In genomic region chr3:153484842-153485241, GRCh38 we compare ENCODE assay signal across 27 cellular contexts.
DNase-seq lines count a peak whose midpoint lies in the region; ATAC-seq and TF ChIP-seq lines count a peak whose summit lies in the region.
"Had no signal": no experiment of that assay in that cellular context is flagged by ENCODE, and none has a peak within 500 bp of the region (broad histone marks: within the 10 kb centered on the region; RNA-seq: fewer than 3 reads in every experiment).

No MANE protein-coding gene starts in this region.

- ATAC-seq in GM18502 (IDR thresholded peaks at IDR 0.05; ENCODE audit: poor library complexity, unreplicated experiment) (peak; percentile 65), HG03103 (IDR thresholded peaks at IDR 0.05; ENCODE audit: low read depth, unreplicated experiment) (peak; percentile 60), body of pancreas (no peak)
- peak; percentile 20 for ATAC-seq in activated CD8-positive, alpha-beta T cell treated with anti-CD3 and anti-CD28 coated beads for 36 hours
- ATAC-seq: psoas muscle had no signal

- POLR2A ChIA-PET in CD4-positive, alpha-beta memory T cell (lab: Charles Lee; ENCODE audit: partially characterized antibody): no interaction called here
- POLR2A ChIA-PET in activated CD8-positive, alpha-beta T cell treated with anti-CD3 and anti-CD28 coated beads for 36 hours (lab: Charles Lee): no interaction called here

- no peaks in the 10 kb centered on the region for H3K36me3 ChIP-seq in CD4-positive, alpha-beta memory T cell (ENCODE audit: insufficient read depth, low read length)
- H3K36me3 ChIP-seq in body of pancreas (replicated peaks in 1 of 2; ENCODE audit: insufficient read depth in 1 of 2, low read depth in 2 of 2): no peaks in the 10 kb centered on the region
- H3K36me3 ChIP-seq: cardiac muscle cell, colonic mucosa, SJCRH30 had no signal

- intact Hi-C loops in CD4-positive, alpha-beta memory T cell (cut with micrococcal nuclease): no loop called here
- intact Hi-C loops in activated CD8-positive, alpha-beta T cell treated with anti-CD3 and anti-CD28 coated beads for 36 hours (cut with micrococcal nuclease): no loop called here
- intact Hi-C loops in body of pancreas (cut with DNase I): no loop called here

- no peak for DNase-seq in CD4-positive, alpha-beta memory T cell
- DNase-seq in activated CD8-positive, alpha-beta T cell treated with anti-CD3 and anti-CD28 coated beads for 36 hours: no peak
- DNase-seq in G401 (ENCODE audit: low spot score) (no peak), GM13977 (ENCODE audit: low spot score) (no peak), body of pancreas (no peak)
- DNase-seq: activated CD4-positive, alpha-beta T cell treated with anti-CD3 and anti-CD28 coated beads, Interleukin-2, amount 50 U/mL, for 4 hours; activated CD4-positive, CD25-positive, alpha-beta regulatory T cell; activated naive CD4-positive, alpha-beta T cell treated with anti-CD3 and anti-CD28 coated beads for 36 hours; anterior cingulate cortex; colonic mucosa; effector CD8-positive, alpha-beta T cell; glutamatergic neuron; KG1; naive B cell; NCI-H1436; NCI-H2081 treated with DMSO at 0.1 percent for 48 hours; NCI-H226; NCI-H69; psoas muscle; SJCRH30; stimulated activated naive CD4-positive, alpha-beta T cell treated with Interleukin-2 at 50 U/mL for 16 hours; T-cell; testis had no signal

- no peaks in the 10 kb centered on the region for H3K27me3 ChIP-seq in CD4-positive, alpha-beta memory T cell (ENCODE audit: insufficient read depth, low read length)
- no peaks in the 10 kb centered on the region for H3K27me3 ChIP-seq in body of pancreas
- H3K27me3 ChIP-seq: cardiac muscle cell, colonic mucosa, SJCRH30, testis had no signal

- WGBS in body of pancreas, 2 donors: 49 to 55% methylated on average over 3 of the region's 3 CpGs

- H3K9me3 ChIP-seq in CD4-positive, alpha-beta memory T cell (ENCODE audit: control insufficient read depth in 1 of 2, low read length in 2 of 2): no peaks in the 10 kb centered on the region
- no peaks in the 10 kb centered on the region for H3K9me3 ChIP-seq in body of pancreas
- H3K9me3 ChIP-seq: colonic mucosa, psoas muscle, SJCRH30, testis had no signal

- CTCF ChIA-PET in CD4-positive, alpha-beta memory T cell (lab: Charles Lee; ENCODE audit: partially characterized antibody): no interaction called here
- CTCF ChIA-PET in activated CD8-positive, alpha-beta T cell treated with anti-CD3 and anti-CD28 coated beads for 36 hours (lab: Charles Lee): no interaction called here

- no peaks in the 10 kb centered on the region for H3K27me3 Mint-ChIP-seq in CD4-positive, alpha-beta memory T cell
- H3K27me3 Mint-ChIP-seq in activated CD8-positive, alpha-beta T cell treated with anti-CD3 and anti-CD28 coated beads for 36 hours: no peaks in the 10 kb centered on the region
- H3K27me3 Mint-ChIP-seq: naive B cell, T-cell had no signal

- peak overlapping the region in 4 of 7 donors; percentile 18 to 78 (median 48) for H3K27ac Mint-ChIP-seq in CD4-positive, alpha-beta memory T cell
- no peak overlapping the region for H3K27ac Mint-ChIP-seq in activated CD8-positive, alpha-beta T cell treated with anti-CD3 and anti-CD28 coated beads for 36 hours
- H3K27ac Mint-ChIP-seq: activated naive CD4-positive, alpha-beta T cell treated with anti-CD3 and anti-CD28 coated beads for 36 hours; mesothelial cell of epicardium; naive B cell had no signal

- no peak for TF ChIP-seq POLR2A in body of pancreas (IDR thresholded peaks at IDR 0.05)

- peaks cover 9% of the 10 kb centered on the region for H3K4me1 ChIP-seq in CD4-positive, alpha-beta memory T cell (ENCODE audit: insufficient read depth, low read length)
- no peaks in the 10 kb centered on the region for H3K4me1 ChIP-seq in body of pancreas
- H3K4me1 ChIP-seq: colonic mucosa, psoas muscle, SJCRH30, testis had no signal

- in situ Hi-C loops in G401 (cut with HindIII; ENCODE audit: low sequenced_read_pairs): no loop called here
- in situ Hi-C loops in GM13977 (cut with MboI; ENCODE audit: low pct_unique_long_range_greater_than_20kb, low sequenced_read_pairs, unreplicated experiment): no loop called here

- H3K36me3 Mint-ChIP-seq in CD4-positive, alpha-beta memory T cell: no peaks in the 10 kb centered on the region
- no peaks in the 10 kb centered on the region for H3K36me3 Mint-ChIP-seq in activated CD8-positive, alpha-beta T cell treated with anti-CD3 and anti-CD28 coated beads for 36 hours (ENCODE audit: low read depth)
- H3K36me3 Mint-ChIP-seq: mesothelial cell of epicardium, naive B cell, T-cell had no signal

- no peak for TF ChIP-seq CTCF in activated CD8-positive, alpha-beta T cell treated with anti-CD3 and anti-CD28 coated beads for 36 hours (IDR thresholded peaks at IDR 0.05)
- TF ChIP-seq CTCF in GM13977 (IDR thresholded peaks at IDR 0.05; ENCODE audit: extremely low read depth, insufficient read depth, missing control alignments) (no peak), body of pancreas (IDR thresholded peaks at IDR 0.05) (no peak)

- H3K4me3 ChIP-seq in CD4-positive, alpha-beta memory T cell (ENCODE audit: low read length in 2 of 2): no peak overlapping the region
- no peak overlapping the region for H3K4me3 ChIP-seq in body of pancreas
- H3K4me3 ChIP-seq: cardiac muscle cell, colonic mucosa, psoas muscle, SJCRH30, testis had no signal

- H3K9me3 Mint-ChIP-seq in CD4-positive, alpha-beta memory T cell: no peaks in the 10 kb centered on the region
- no peaks in the 10 kb centered on the region for H3K9me3 Mint-ChIP-seq in activated CD8-positive, alpha-beta T cell treated with anti-CD3 and anti-CD28 coated beads for 36 hours
- H3K9me3 Mint-ChIP-seq: activated naive CD4-positive, alpha-beta T cell treated with anti-CD3 and anti-CD28 coated beads for 36 hours; mesothelial cell of epicardium; naive B cell; T-cell had no signal

- peak overlapping the region in 2 of 8 donors; percentile 20 to 28 for H3K4me3 Mint-ChIP-seq in CD4-positive, alpha-beta memory T cell
- no peak overlapping the region for H3K4me3 Mint-ChIP-seq in activated CD8-positive, alpha-beta T cell treated with anti-CD3 and anti-CD28 coated beads for 36 hours
- H3K4me3 Mint-ChIP-seq: activated naive CD4-positive, alpha-beta T cell treated with anti-CD3 and anti-CD28 coated beads for 36 hours; mesothelial cell of epicardium; naive B cell; T-cell had no signal

- H3K27ac ChIP-seq in CD4-positive, alpha-beta memory T cell (ENCODE audit: low read depth, low read length): no peak overlapping the region
- H3K27ac ChIP-seq in body of pancreas: no peak overlapping the region
- H3K27ac ChIP-seq: cardiac muscle cell, colonic mucosa, psoas muscle, SJCRH30, testis had no signal

- H3K4me1 Mint-ChIP-seq in CD4-positive, alpha-beta memory T cell: peaks cover 9 to 15% (median 10%) of the 10 kb centered on the region in 4 donors
- H3K4me1 Mint-ChIP-seq in activated CD8-positive, alpha-beta T cell treated with anti-CD3 and anti-CD28 coated beads for 36 hours (ENCODE audit: low read depth): peaks cover 10% of the 10 kb centered on the region
- H3K4me1 Mint-ChIP-seq: mesothelial cell of epicardium, naive B cell had no signal
